ENCODE assay signal across 2 cellular contexts in the genomic region with DNA sequence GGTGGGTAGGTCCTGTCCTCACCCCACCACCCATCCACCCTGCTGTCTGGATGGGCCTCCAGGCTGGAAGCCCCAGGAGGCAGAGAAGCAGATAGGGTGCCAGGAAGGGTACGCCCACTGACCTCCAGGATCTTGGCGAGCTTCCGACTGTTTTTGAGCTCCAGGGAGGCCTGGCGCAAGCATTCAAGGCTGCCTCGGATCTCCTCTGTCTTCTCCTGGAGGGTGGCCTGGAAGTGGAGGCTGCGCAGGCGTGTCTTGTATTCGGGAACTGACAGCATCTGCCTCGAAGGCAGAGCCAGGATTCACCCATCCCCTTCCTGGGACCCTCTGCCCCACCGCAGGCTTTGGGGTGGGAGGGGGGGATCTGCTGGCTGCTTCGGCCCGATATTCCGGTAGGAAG.
TF ChIP-seq lines count a peak whose summit lies in the region.

No MANE protein-coding gene starts in this region.

TF ChIP-seq in HCT116, 20 proteins besides CTCF, POLR2A, EP300 and RAD21:
- no peak for TF ChIP-seq EGR1 (IDR thresholded peaks at IDR 0.05; ENCODE audit: low read depth)
- TF ChIP-seq, protein P1, sequence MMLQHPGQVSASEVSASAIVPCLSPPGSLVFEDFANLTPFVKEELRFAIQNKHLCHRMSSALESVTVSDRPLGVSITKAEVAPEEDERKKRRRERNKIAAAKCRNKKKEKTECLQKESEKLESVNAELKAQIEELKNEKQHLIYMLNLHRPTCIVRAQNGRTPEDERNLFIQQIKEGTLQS (IDR thresholded peaks at IDR 0.05) = no peak
TF ChIP-seq in HCT116: peak in this region for 0.

TF ChIP-seq in H1, 55 proteins besides CTCF, POLR2A, EP300 and RAD21:
- TF ChIP-seq JUN (IDR thresholded peaks at IDR 0.05; ENCODE audit: low read depth, low read length) (no peak), CBX5 (IDR thresholded peaks at IDR 0.05; ENCODE audit: low read depth, low read length) (no peak), TCF12 (IDR thresholded peaks at IDR 0.05; ENCODE audit: low read depth, low read length) (no peak), BRCA1 (IDR thresholded peaks at IDR 0.05; ENCODE audit: low read depth, low read length) (no peak)
